7 cellular contexts compared by ENCODE assay signal in the genomic region with DNA sequence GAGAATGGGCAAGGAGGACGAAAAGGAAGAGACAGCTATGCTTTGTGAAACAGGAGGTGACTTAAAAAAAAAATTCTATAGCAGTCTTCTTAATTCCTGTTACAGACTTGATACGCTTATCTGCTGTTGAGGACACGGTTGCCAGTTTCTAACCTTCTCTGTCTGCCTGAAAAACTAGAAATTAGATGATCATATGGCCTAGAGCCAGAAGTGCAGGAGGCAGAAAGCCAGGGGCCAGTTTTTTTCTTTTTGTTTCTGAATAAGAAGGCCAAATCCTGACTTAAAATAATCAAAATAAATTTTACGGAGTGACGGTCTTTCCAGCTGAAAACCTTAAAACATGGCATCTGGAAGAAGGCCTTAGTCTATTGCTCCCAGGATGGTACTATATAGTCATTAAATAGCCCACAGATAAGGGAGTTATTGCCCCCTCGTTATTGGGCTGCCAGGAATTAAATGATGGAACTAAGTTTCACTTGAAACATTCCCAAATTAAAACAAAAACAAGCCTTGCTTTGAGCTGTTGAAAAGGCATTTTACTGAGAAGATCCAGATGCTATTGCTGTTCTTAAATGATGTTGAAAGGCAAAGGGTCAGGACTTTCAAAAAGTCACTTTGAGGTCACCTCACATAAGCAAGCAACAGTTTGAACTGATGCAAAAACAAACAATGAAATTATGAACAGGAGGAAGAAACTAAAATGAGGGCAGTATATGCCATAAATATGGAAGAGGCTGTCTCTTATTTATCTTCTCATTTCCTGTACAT. TPM values are rescaled to one million over a fixed set of nuclear protein-coding genes. Genes with fewer than 3 reads are reported as not detected.
DNase-seq lines count a peak whose midpoint lies in the region; ATAC-seq and TF ChIP-seq lines count a peak whose summit lies in the region.

No MANE protein-coding gene starts in this region.

- peak overlapping the region; percentile 59 for H3K9ac ChIP-seq in skeletal muscle satellite cell (ENCODE audit: low read depth, low read length)

- H3K36me3 ChIP-seq in HEK293 (ENCODE audit: control insufficient read depth in 2 of 2, insufficient read depth in 1 of 2, low read length in 2 of 2) (peaks cover 11 to 14% of the 10 kb centered on the region in 2 experiments), skeletal muscle satellite cell (ENCODE audit: insufficient read depth, low read length) (peaks cover 8% of the 10 kb centered on the region)

- H3K4me1 ChIP-seq in HEK293 (ENCODE audit: control insufficient read depth, insufficient read depth, low read length) (peaks cover 8% of the 10 kb centered on the region; the same call in 1 of the 2 replicates), skeletal muscle satellite cell (ENCODE audit: control insufficient read depth, insufficient read depth, low read length) (peaks cover 21% of the 10 kb centered on the region)

- H3K9me3 ChIP-seq in HEK293 (ENCODE audit: control insufficient read depth, insufficient read depth, low read depth, low read length) (no peaks in the 10 kb centered on the region), skeletal muscle satellite cell (replicated peaks; ENCODE audit: low read length) (no peaks in the 10 kb centered on the region)

- POLR2A ChIA-PET in HEK293 (lab: Yijun Ruan, JAX), result interaction anchor here (0.6 to 1.7 kb wide), 2 partner anchors 30 to 130 kb away, joined by 3 to 7 read pairs; a partner anchor contains a TSS

- no peak for TF ChIP-seq CTCF in HEK293 (tag by site-specific recombination; IDR thresholded peaks at IDR 0.05)
- no peak for TF ChIP-seq CTCF in WI38 (IDR thresholded peaks at IDR 0.05; ENCODE audit: low read depth, low read length)
- TF ChIP-seq CTCF in fibroblast of pulmonary artery (IDR thresholded peaks at IDR 0.05; ENCODE audit: low read length, missing control alignments), result no peak

- H3K4me2 ChIP-seq in skeletal muscle satellite cell (ENCODE audit: low read length), result peak overlapping the region; percentile 76

- CTCF ChIA-PET in HEK293 (lab: Yijun Ruan, JAX), result interaction anchor here (0.6 to 0.8 kb wide), 4 partner anchors 68 to 692 kb away, joined by 3 read pairs; no protein-coding TSS in a partner anchor

- H3K4me3 ChIP-seq in HEK293 (ENCODE audit: low read depth, low read length) (peak overlapping the region; percentile 28), WI38 (ENCODE audit: low read depth, low read length) (peak overlapping the region; percentile 65), fibroblast of pulmonary artery (replicated peaks; ENCODE audit: low read depth, low read length) (peak overlapping the region; percentile 61), skeletal muscle satellite cell (ENCODE audit: low read length) (peak overlapping the region; percentile 58)

- H3K27ac ChIP-seq in HEK293 (ENCODE audit: extremely low read depth, low read depth, low read length), result peak overlapping the region; percentile 3

- peak; percentile 25 for DNase-seq in fibroblast of pulmonary artery (ENCODE audit: low read depth)
- no peak for DNase-seq in NCI-H524 treated with DMSO at 0.1 percent for 48 hours (lab: John Stamatoyannopoulos, UW)
- no peak for DNase-seq in activated CD4-positive, alpha-beta T cell treated with anti-CD3 and anti-CD28 coated beads for 48 hours

- ATAC-seq in HG02970 (IDR thresholded peaks at IDR 0.05; ENCODE audit: low FRiP score, unreplicated experiment), result no peak

- H3K27me3 ChIP-seq in skeletal muscle satellite cell (ENCODE audit: control insufficient read depth, insufficient read depth, low read length), result no peaks in the 10 kb centered on the region

TF ChIP-seq in HEK293, 187 proteins besides CTCF, POLR2A, EP300 and RAD21:
- no peak for TF ChIP-seq KLF7 (tag by site-specific recombination; IDR thresholded peaks at IDR 0.05; ENCODE audit: borderline replicate concordance)
- TF ChIP-seq, protein P1, sequence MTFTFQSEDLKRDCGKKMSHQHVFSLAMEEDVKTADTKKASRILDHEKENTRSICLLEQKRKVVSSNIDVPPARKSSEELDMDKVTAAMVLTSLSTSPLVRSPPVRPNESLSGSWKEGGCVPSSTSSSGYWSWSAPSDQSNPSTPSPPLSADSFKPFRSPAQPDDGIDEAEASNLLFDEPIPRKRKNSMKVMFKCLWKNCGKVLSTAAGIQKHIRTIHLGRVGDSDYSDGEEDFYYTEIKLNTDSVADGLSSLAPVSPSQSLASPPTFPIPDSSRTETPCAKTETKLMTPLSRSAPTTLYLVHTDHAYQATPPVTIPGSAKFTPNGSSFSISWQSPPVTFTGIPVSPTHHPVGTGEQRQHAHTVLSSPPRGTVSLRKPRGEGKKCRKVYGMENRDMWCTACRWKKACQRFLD (tag by site-specific recombination; IDR thresholded peaks at IDR 0.05), result no peak
- 0 out of 2 replicates have a peak, but pooled peaks have one; percentile 26 for TF ChIP-seq SCRT2 (tag by site-specific recombination; IDR thresholded peaks at IDR 0.05)
- TF ChIP-seq ZNF155 (tag by site-specific recombination; IDR thresholded peaks at IDR 0.05), result no peak
- no peak for TF ChIP-seq ZEB2 (tag by site-specific recombination; IDR thresholded peaks at IDR 0.05)
- TF ChIP-seq ZNF174 (tag by site-specific recombination; IDR thresholded peaks at IDR 0.05), result no peak

RNA-seq across cellular contexts. Expression of a gene that starts 1.9 kb away (rescaled TPM):
- total RNA-seq in skeletal muscle satellite cell (2012; rRNA removed), result 13.8 and 14.7 TPM in 2 replicates

RNA-seq across cellular contexts. Expression of a gene that starts 29.7 kb away (rescaled TPM):
- total RNA-seq in skeletal muscle satellite cell (2012; rRNA removed), result 18.8 and 23.8 TPM in 2 replicates
